In the genomic region with DNA sequence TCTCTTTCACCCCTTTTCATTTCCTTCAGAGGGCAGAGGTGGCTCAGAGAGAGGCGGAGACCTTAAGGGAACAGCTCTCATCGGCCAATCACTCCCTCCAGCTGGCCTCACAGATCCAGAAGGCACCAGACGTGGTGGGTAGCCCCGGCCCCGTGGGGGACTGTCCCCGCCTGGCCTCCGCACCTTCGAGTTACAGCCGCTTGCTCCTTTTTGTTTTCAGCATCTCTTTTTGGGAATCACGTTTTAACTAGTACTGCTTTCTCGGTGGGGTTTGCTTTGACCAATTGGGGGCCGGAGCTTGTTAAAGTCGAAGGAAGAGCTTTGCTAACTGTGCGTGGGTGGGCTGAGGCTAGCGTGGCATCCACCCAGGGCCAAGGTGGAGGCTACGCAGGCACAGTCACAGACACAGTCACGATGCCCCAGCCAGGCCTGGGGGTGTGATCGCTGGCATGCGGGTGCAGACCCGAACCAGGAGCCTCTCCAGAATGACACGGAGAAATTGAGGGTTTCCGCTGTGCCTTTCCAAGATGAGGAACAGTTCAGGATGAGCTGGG, we compare ENCODE assay signal across 1 cellular context.
TF ChIP-seq lines count a peak whose summit lies in the region.

No MANE protein-coding gene starts in this region.

TF ChIP-seq in H1, 55 proteins besides CTCF, POLR2A, EP300 and RAD21 (continued from another document):
- TF ChIP-seq JUN (IDR thresholded peaks at IDR 0.05; ENCODE audit: low read depth, low read length) (no peak), YY1 (IDR thresholded peaks at IDR 0.05; ENCODE audit: low read depth, low read length) (no peak), FOSL1 (IDR thresholded peaks at IDR 0.05; ENCODE audit: insufficient read depth, low read depth, low read length) (no peak), POLR2AphosphoS5 (IDR thresholded peaks at IDR 0.05; ENCODE audit: low read depth, low read length) (no peak)
